ENCODE assay signal across 9 cellular contexts in the genomic region with DNA sequence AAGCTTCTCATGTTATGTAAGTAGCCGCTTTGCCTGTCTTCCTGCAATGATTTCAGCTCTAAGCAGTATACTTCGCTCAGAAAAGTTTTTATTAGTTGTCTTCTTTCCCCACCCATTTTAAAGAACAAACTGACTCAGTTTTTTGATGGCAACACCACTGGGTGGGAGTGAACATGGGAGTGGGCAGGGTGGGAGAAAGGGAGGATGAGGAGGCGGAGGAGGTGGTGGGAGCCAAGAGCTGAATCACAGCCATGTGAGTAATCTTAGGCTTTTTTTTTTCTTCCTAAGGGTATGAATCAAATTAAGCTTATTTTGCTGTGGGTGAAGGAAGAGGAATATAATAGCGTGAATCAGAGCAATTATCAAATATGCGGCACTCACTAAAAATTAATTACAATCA.
DNase-seq lines count a peak whose midpoint lies in the region; ATAC-seq and TF ChIP-seq lines count a peak whose summit lies in the region.
"Had no signal": no experiment of that assay in that cellular context is flagged by ENCODE, and none has a peak within 500 bp of the region (broad histone marks: within the 10 kb centered on the region; RNA-seq: fewer than 3 reads in every experiment).

No MANE protein-coding gene starts in this region.

- H3K4me2 ChIP-seq in osteoblast (ENCODE audit: insufficient read depth, low read length), result peak overlapping the region; percentile 78

- no peak for TF ChIP-seq CTCF in Calu3 (IDR thresholded peaks at IDR 0.05; ENCODE audit: unreplicated experiment)
- no peak for TF ChIP-seq CTCF in cardiac fibroblast (IDR thresholded peaks at IDR 0.05; ENCODE audit: low read depth, low read length)
- TF ChIP-seq CTCF in osteoblast (IDR thresholded peaks at IDR 0.05; ENCODE audit: extremely low read depth, low read depth, low read length), result no peak
- no peak for TF ChIP-seq CTCF in coronary artery (IDR thresholded peaks at IDR 0.05)

- peaks cover 42% of the 10 kb centered on the region for H3K36me3 Mint-ChIP-seq in Calu3 (ENCODE audit: insufficient read depth, unreplicated experiment)
- H3K36me3 Mint-ChIP-seq: IgD-negative memory B cell had no signal

- H3K4me1 ChIP-seq in osteoblast (ENCODE audit: insufficient read depth, low read length), result peaks cover 72% of the 10 kb centered on the region

- no peaks in the 10 kb centered on the region for H3K36me3 ChIP-seq in osteoblast (ENCODE audit: insufficient read depth, low read length)

- DNase-seq in Calu3 (no peak), LoVo (ENCODE audit: low spot score) (peak; percentile 60), cardiac fibroblast (ENCODE audit: low read depth in 2 of 2) (peak; percentile 72 to 90), osteoblast (ENCODE audit: insufficient read length, low spot score, missing footprints) (no peak), coronary artery (ENCODE audit: low spot score) (no peak), NCI-H2171 (lab: John Stamatoyannopoulos, UW) (no peak), HT-29 (ENCODE audit: low spot score) (no peak)

- intact Hi-C loops in Calu3 (cut with micrococcal nuclease; ENCODE audit: unreplicated experiment), result loop anchor here (5.0 kb wide), 2 partner anchors 32 to 258 kb away; no protein-coding TSS in a partner anchor

- no TSS peak for BruUV-seq in Calu3 (replicated peaks; lab: Mats Ljungman, UMichigan)

- no peaks in the 10 kb centered on the region for H3K9me3 Mint-ChIP-seq in Calu3 (ENCODE audit: low read depth, unreplicated experiment)
- H3K9me3 Mint-ChIP-seq: IgD-negative memory B cell had no signal

- peaks cover 4% of the 10 kb centered on the region for H3K27me3 ChIP-seq in osteoblast (ENCODE audit: insufficient read depth, low read length)

- peak overlapping the region; percentile 89 for H3K27ac ChIP-seq in osteoblast (ENCODE audit: low read depth, low read length)
- H3K27ac ChIP-seq in coronary artery, result peak overlapping the region in 1 of 2 donors; percentile 26

- peak overlapping the region; percentile 56 for H3K27ac Mint-ChIP-seq in Calu3 (ENCODE audit: unreplicated experiment)
- H3K27ac Mint-ChIP-seq: IgD-negative memory B cell had no signal

- H2AFZ ChIP-seq in osteoblast (ENCODE audit: low read length), result no peak overlapping the region

- H4K20me1 ChIP-seq in osteoblast (ENCODE audit: insufficient read depth, low read length), result no peaks in the 10 kb centered on the region

- H3K4me3 ChIP-seq in cardiac fibroblast (replicated peaks in 1 of 2; ENCODE audit: low read depth in 2 of 2, low read length in 2 of 2) (peak overlapping the region in 1 of 2 donors; percentile 3), osteoblast (ENCODE audit: insufficient read depth, low read length) (peak overlapping the region; percentile 46), coronary artery (no peak overlapping the region)

- peaks cover 55% of the 10 kb centered on the region for H3K4me1 Mint-ChIP-seq in Calu3 (ENCODE audit: low read depth, unreplicated experiment)

- no peaks in the 10 kb centered on the region for H3K27me3 Mint-ChIP-seq in Calu3 (ENCODE audit: unreplicated experiment)

- CTCF ChIA-PET in Calu3 (lab: Charles Lee), result interaction anchor here (1.5 kb wide), 1 partner anchor 28 kb away, joined by 3 read pairs; no protein-coding TSS in a partner anchor

- no peak for ATAC-seq in GM21825 (IDR thresholded peaks at IDR 0.05; ENCODE audit: unreplicated experiment)

- H3K4me3 Mint-ChIP-seq in Calu3 (ENCODE audit: low read depth, unreplicated experiment), result peak overlapping the region; percentile 24

- no peaks in the 10 kb centered on the region for H3K9me3 ChIP-seq in osteoblast (ENCODE audit: low read depth, low read length)

- peaks cover 78% of the 10 kb centered on the region for H3K79me2 ChIP-seq in osteoblast (ENCODE audit: insufficient read depth, low read length)

Comparison
In these comparisons a context has a peak if more than half of its experiments do, and no peak if none do; other contexts are left out.
1. DNase-seq: peak in LoVo (single experiment) and cardiac fibroblast (2 of 2); none in Calu3 (single experiment), osteoblast (single experiment), coronary artery (single experiment), NCI-H2171 (single experiment) and HT-29 (single experiment).